Comparison of ENCODE assay signal across 1 cellular context in the genomic region with DNA sequence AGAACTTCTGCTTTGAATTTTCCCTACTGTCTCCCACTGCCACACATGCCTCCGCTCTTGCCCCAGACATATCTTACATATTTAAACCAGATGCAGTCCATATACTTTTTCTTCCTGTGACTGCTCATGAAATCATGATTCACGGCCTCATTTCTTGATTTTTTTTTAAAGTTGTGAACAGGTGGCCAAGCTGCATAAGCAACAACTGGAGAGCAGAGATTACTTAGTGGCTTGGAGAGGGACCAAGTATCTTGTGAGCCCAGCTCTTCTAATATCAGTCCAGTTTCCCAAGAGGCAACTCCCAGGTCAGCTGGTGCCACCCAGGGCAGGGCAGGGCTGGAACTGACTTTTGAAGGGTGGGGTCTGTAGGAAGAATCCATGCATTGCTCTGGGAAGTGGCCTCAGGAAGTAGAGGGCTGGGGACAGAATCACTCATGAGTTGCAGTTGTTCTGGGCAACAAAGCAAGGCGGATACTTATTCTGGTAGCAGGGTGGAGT.
A peak's percentile ranks its signal among the peaks of the same experiment; 100 is the strongest.
TF ChIP-seq lines count a peak whose summit lies in the region.

No MANE protein-coding gene starts in this region.

TF ChIP-seq in SK-N-SH, 30 proteins besides CTCF, POLR2A, EP300 and RAD21 (continued from another document):
- TF ChIP-seq, protein P1, sequence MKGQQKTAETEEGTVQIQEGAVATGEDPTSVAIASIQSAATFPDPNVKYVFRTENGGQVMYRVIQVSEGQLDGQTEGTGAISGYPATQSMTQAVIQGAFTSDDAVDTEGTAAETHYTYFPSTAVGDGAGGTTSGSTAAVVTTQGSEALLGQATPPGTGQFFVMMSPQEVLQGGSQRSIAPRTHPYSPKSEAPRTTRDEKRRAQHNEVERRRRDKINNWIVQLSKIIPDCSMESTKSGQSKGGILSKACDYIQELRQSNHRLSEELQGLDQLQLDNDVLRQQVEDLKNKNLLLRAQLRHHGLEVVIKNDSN (IDR thresholded peaks at IDR 0.05; ENCODE audit: borderline replicate concordance, low read depth) = no peak
- no peak for TF ChIP-seq RFX5 (IDR thresholded peaks at IDR 0.05; ENCODE audit: low read length)
- peak; percentile 69 for TF ChIP-seq FOSL2 (IDR thresholded peaks at IDR 0.05; ENCODE audit: borderline replicate concordance, low read depth)
- TF ChIP-seq, protein P2, sequence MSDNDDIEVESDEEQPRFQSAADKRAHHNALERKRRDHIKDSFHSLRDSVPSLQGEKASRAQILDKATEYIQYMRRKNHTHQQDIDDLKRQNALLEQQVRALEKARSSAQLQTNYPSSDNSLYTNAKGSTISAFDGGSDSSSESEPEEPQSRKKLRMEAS (IDR thresholded peaks at IDR 0.05; ENCODE audit: low read depth) = peak; percentile 39; the same call in 1 of the 2 replicates
- TF ChIP-seq SMC3 (IDR thresholded peaks at IDR 0.05; ENCODE audit: low read depth, low read length) = no peak
- peak; percentile 75; the same call in 1 of the 2 replicates for TF ChIP-seq NFIC (IDR thresholded peaks at IDR 0.05; ENCODE audit: borderline replicate concordance)
- TF ChIP-seq, protein P3, sequence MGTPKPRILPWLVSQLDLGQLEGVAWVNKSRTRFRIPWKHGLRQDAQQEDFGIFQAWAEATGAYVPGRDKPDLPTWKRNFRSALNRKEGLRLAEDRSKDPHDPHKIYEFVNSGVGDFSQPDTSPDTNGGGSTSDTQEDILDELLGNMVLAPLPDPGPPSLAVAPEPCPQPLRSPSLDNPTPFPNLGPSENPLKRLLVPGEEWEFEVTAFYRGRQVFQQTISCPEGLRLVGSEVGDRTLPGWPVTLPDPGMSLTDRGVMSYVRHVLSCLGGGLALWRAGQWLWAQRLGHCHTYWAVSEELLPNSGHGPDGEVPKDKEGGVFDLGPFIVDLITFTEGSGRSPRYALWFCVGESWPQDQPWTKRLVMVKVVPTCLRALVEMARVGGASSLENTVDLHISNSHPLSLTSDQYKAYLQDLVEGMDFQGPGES (IDR thresholded peaks at IDR 0.05; ENCODE audit: low read depth, low read length) = no peak
- 0 out of 2 replicates have a peak, but pooled peaks have one; percentile 58 for TF ChIP-seq FOXM1 (IDR thresholded peaks at IDR 0.05; ENCODE audit: low read depth)
- peak; percentile 65; the same call in 1 of the 2 replicates for TF ChIP-seq RXRA (IDR thresholded peaks at IDR 0.05; ENCODE audit: borderline replicate concordance, low read depth)
- no peak for TF ChIP-seq GATA2 (CRISPR knock-in tag; IDR thresholded peaks at IDR 0.05)
- TF ChIP-seq, protein P4, sequence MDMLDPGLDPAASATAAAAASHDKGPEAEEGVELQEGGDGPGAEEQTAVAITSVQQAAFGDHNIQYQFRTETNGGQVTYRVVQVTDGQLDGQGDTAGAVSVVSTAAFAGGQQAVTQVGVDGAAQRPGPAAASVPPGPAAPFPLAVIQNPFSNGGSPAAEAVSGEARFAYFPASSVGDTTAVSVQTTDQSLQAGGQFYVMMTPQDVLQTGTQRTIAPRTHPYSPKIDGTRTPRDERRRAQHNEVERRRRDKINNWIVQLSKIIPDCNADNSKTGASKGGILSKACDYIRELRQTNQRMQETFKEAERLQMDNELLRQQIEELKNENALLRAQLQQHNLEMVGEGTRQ (IDR thresholded peaks at IDR 0.05; ENCODE audit: borderline replicate concordance, low read depth, low read length) = no peak
- TF ChIP-seq FOXJ3 (CRISPR knock-in tag; IDR thresholded peaks at IDR 0.05) = no peak
- TF ChIP-seq SIN3A (IDR thresholded peaks at IDR 0.05; ENCODE audit: borderline replicate concordance, low read depth, low read length) = peak; percentile 69; the same call in 1 of the 2 replicates
- TF ChIP-seq EZH2phosphoT487 (IDR thresholded peaks at IDR 0.05; ENCODE audit: borderline replicate concordance, low read depth) = no peak
